Comparison of ENCODE assay signal across 8 cellular contexts in genomic region chr13:106917673-106918652, GRCh38.
DNase-seq lines count a peak whose midpoint lies in the region; ATAC-seq and TF ChIP-seq lines count a peak whose summit lies in the region.

No MANE protein-coding gene starts in this region.

- peak; percentile 94 for TF ChIP-seq CTCF in foreskin keratinocyte (conservative IDR thresholded peaks at IDR 0.05)
- TF ChIP-seq CTCF in neural crest cell (conservative IDR thresholded peaks at IDR 0.05), result peak; percentile 99

- no peaks in the 10 kb centered on the region for H3K27me3 Mint-ChIP-seq in neural crest cell (ENCODE audit: low read depth)
- peaks cover 44% of the 10 kb centered on the region for H3K27me3 Mint-ChIP-seq in stimulated activated naive CD8-positive, alpha-beta T cell treated with anti-CD3 and anti-CD28 coated beads, Interleukin-15, Interleukin-2, amounts not matched to agents 100 ng/mL and 50 ng/mL, for 24 hours

- no peaks in the 10 kb centered on the region for H3K36me3 Mint-ChIP-seq in neural crest cell (ENCODE audit: low read depth)
- H3K36me3 Mint-ChIP-seq in stimulated activated naive CD8-positive, alpha-beta T cell treated with anti-CD3 and anti-CD28 coated beads, Interleukin-15, Interleukin-2, amounts not matched to agents 100 ng/mL and 50 ng/mL, for 24 hours (ENCODE audit: low read depth), result no peaks in the 10 kb centered on the region

- peaks cover 69% of the 10 kb centered on the region for H3K4me1 Mint-ChIP-seq in neural crest cell
- peaks cover 15% of the 10 kb centered on the region for H3K4me1 Mint-ChIP-seq in stimulated activated naive CD8-positive, alpha-beta T cell treated with anti-CD3 and anti-CD28 coated beads, Interleukin-15, Interleukin-2, amounts not matched to agents 100 ng/mL and 50 ng/mL, for 24 hours (ENCODE audit: low read depth)

- no peaks in the 10 kb centered on the region for H3K27me3 ChIP-seq in foreskin keratinocyte

- H3K4me3 Mint-ChIP-seq in neural crest cell, result peak overlapping the region; percentile 84
- peak overlapping the region; percentile 73 for H3K4me3 Mint-ChIP-seq in stimulated activated naive CD8-positive, alpha-beta T cell treated with anti-CD3 and anti-CD28 coated beads, Interleukin-15, Interleukin-2, amounts not matched to agents 100 ng/mL and 50 ng/mL, for 24 hours

- no peaks in the 10 kb centered on the region for H3K4me1 ChIP-seq in foreskin keratinocyte

- ATAC-seq in GM19372 (IDR thresholded peaks at IDR 0.05; ENCODE audit: low read depth, unreplicated experiment) (peak; percentile 91), HG03520 (IDR thresholded peaks at IDR 0.05; ENCODE audit: unreplicated experiment) (peak; percentile 94), foreskin keratinocyte (peak; percentile 97)

- DNase-seq in COR-L47 (lab: John Stamatoyannopoulos, UW) (peak; percentile 68), RKO (ENCODE audit: low spot score) (peak; percentile 9), foreskin keratinocyte (peak; percentile 32 to 64), neural crest cell (ENCODE audit: low read depth, low spot score) (peak; percentile 89)
- DNase-seq in activated gamma-delta T cell treated with anti-CD3 and anti-CD28 coated beads, Interleukin-2, amount 50 U/mL, for 16 hours (ENCODE audit: low read depth), result peak; percentile 22

- H3K27ac Mint-ChIP-seq in neural crest cell (ENCODE audit: unreplicated experiment), result peak overlapping the region; percentile 94
- H3K27ac Mint-ChIP-seq in stimulated activated naive CD8-positive, alpha-beta T cell treated with anti-CD3 and anti-CD28 coated beads, Interleukin-15, Interleukin-2, amounts not matched to agents 100 ng/mL and 50 ng/mL, for 24 hours, result no peak overlapping the region

- H3K27ac ChIP-seq in foreskin keratinocyte, result peak overlapping the region; percentile 62

- H3K9me3 Mint-ChIP-seq in neural crest cell, result no peaks in the 10 kb centered on the region
- H3K9me3 Mint-ChIP-seq in stimulated activated naive CD8-positive, alpha-beta T cell treated with anti-CD3 and anti-CD28 coated beads, Interleukin-15, Interleukin-2, amounts not matched to agents 100 ng/mL and 50 ng/mL, for 24 hours, result no peaks in the 10 kb centered on the region

Comparison
In these comparisons a context has a peak if more than half of its experiments do, and no peak if none do; other contexts are left out.
1. Peak in every context shown above with its lines: DNase-seq, ATAC-seq and H3K27ac ChIP-seq.
2. DNase-seq: peak in every context shown above with its lines; median percentile 89 in neural crest cell; 68 in COR-L47; 48 in foreskin keratinocyte; 22 in activated gamma-delta T cell treated with anti-CD3 and anti-CD28 coated beads, Interleukin-2, amount 50 U/mL, for 16 hours; 9 in RKO.